12 cellular contexts compared by ENCODE assay signal in genomic region chr13:41428155-41428554, GRCh38. TPM values are rescaled to one million over a fixed set of nuclear protein-coding genes. Genes with fewer than 3 reads are reported as not detected.
DNase-seq lines count a peak whose midpoint lies in the region; ATAC-seq, FAIRE-seq and TF ChIP-seq lines count a peak whose summit lies in the region.
"Had no signal": no experiment of that assay in that cellular context is flagged by ENCODE, and none has a peak within 500 bp of the region (broad histone marks: within the 10 kb centered on the region; RNA-seq: fewer than 3 reads in every experiment).

No MANE protein-coding gene starts in this region.

- H3K4me1 Mint-ChIP-seq in T-helper 17 cell, result peaks cover 10% of the 10 kb centered on the region
- peaks cover 4 to 14% (median 7%) of the 10 kb centered on the region in 4 donors for H3K4me1 Mint-ChIP-seq in naive thymus-derived CD8-positive, alpha-beta T cell

- peak overlapping the region; percentile 79 for H3K4me3 Mint-ChIP-seq in T-helper 17 cell
- peak overlapping the region; percentile 39 to 88 (median 72) for H3K4me3 Mint-ChIP-seq in naive thymus-derived CD8-positive, alpha-beta T cell
- H3K4me3 Mint-ChIP-seq: type B pancreatic cell had no signal

- POLR2A ChIA-PET in A549 (lab: Yijun Ruan, JAX), result no interaction called here
- POLR2A ChIA-PET in naive thymus-derived CD8-positive, alpha-beta T cell (lab: Charles Lee), result no interaction called here

- no peak for DNase-seq in A549 (ENCODE audit: low read depth in 1 of 2, low spot score in 1 of 2)
- DNase-seq in T-helper 17 cell, result peak; percentile 17 to 32 (median 21)
- no peak for DNase-seq in choroid plexus epithelial cell (ENCODE audit: low read depth)
- DNase-seq in naive thymus-derived CD8-positive, alpha-beta T cell, result peak; percentile 18 to 83 (median 58)
- DNase-seq in DMS79 treated with DMSO at 0.1 percent for 48 hours (lab: John Stamatoyannopoulos, UW), result no peak
- no peak for DNase-seq in mucosa of gallbladder (ENCODE audit: low spot score)
- DNase-seq in DMS153 (lab: John Stamatoyannopoulos, UW), result no peak
- DNase-seq: DND-41 had no signal

- TF ChIP-seq EP300 in A549 (IDR thresholded peaks at IDR 0.05), result no peak

- H3K9me3 ChIP-seq in A549 (no peaks in the 10 kb centered on the region), T-helper 17 cell (ENCODE audit: control insufficient read depth, low read length, poor library complexity, severe bottlenecking) (no peaks in the 10 kb centered on the region)

- peak overlapping the region; percentile 80 for H3K4me2 ChIP-seq in A549
- H3K4me2 ChIP-seq: KMS-11 had no signal

- ATAC-seq in A549, result peak; percentile 62 to 73; a peak in 5 of 6 replicates
- ATAC-seq in T-helper 17 cell, result peak; percentile 77
- peak; percentile 97 to 98 for ATAC-seq in naive thymus-derived CD8-positive, alpha-beta T cell
- ATAC-seq in HG03442 (IDR thresholded peaks at IDR 0.05; ENCODE audit: unreplicated experiment), result no peak

- H3K9me3 Mint-ChIP-seq in naive thymus-derived CD8-positive, alpha-beta T cell, result peaks cover 0 to 2% (median 0%) of the 10 kb centered on the region in 9 donors

- H3K27ac ChIP-seq in A549, result peak overlapping the region in 1 of 2 experiments; percentile 41; a peak in 2 of 6 replicates
- H3K27ac ChIP-seq: KMS-11 had no signal

- H3K27me3 Mint-ChIP-seq in T-helper 17 cell, result peaks cover 17% of the 10 kb centered on the region
- peaks cover 0 to 4% (median 0%) of the 10 kb centered on the region in 5 donors for H3K27me3 Mint-ChIP-seq in naive thymus-derived CD8-positive, alpha-beta T cell

- TF ChIP-seq CTCF in A549 (IDR thresholded peaks at IDR 0.05) (peak; percentile 36; the same call in 2 of the 3 replicates), choroid plexus epithelial cell (conservative IDR thresholded peaks at IDR 0.05; ENCODE audit: low read depth, low read length) (peak; percentile 58)

- no peak for FAIRE-seq in A549 (lab: Jason Lieb, UNC)
- FAIRE-seq: endometrium had no signal

- peak; percentile 34 to 56 for TF ChIP-seq RAD21 in A549 (conservative IDR thresholded peaks at IDR 0.05 in 1 of 2, IDR thresholded peaks at IDR 0.05 in 1 of 2)

- H3K4me1 ChIP-seq in A549, result no peaks in the 10 kb centered on the region

- CTCF ChIA-PET in A549 (lab: Yijun Ruan, JAX), result interaction anchor here (0.9 kb wide), 1 partner anchor 222 kb away, joined by 5 read pairs; no protein-coding TSS in a partner anchor

- no peaks in the 10 kb centered on the region for H3K36me3 Mint-ChIP-seq in T-helper 17 cell (ENCODE audit: low read depth)
- no peaks in the 10 kb centered on the region for H3K36me3 Mint-ChIP-seq in naive thymus-derived CD8-positive, alpha-beta T cell

- H3K4me3 ChIP-seq in A549 (peak overlapping the region; percentile 42), choroid plexus epithelial cell (ENCODE audit: low read depth, low read length) (peak overlapping the region; percentile 39)

- WGBS in A549 (ENCODE audit: missing lambda C conversion rate), result 20% methylated on average over 2 of the region's 32 CpGs

- no peak overlapping the region for H3K27ac Mint-ChIP-seq in T-helper 17 cell
- H3K27ac Mint-ChIP-seq in naive thymus-derived CD8-positive, alpha-beta T cell, result peak overlapping the region in 3 of 10 donors; percentile 19 to 62 (median 59)
- H3K27ac Mint-ChIP-seq: type B pancreatic cell had no signal

- TF ChIP-seq POLR2A in A549 (IDR thresholded peaks at IDR 0.05; ENCODE audit: low read length), result no peak

TF ChIP-seq in A549, 52 proteins besides CTCF, POLR2A, EP300 and RAD21:
- TF ChIP-seq SMC3 (IDR thresholded peaks at IDR 0.05) (peak; percentile 28; the same call in 1 of the 3 replicates), BHLHE40 (IDR thresholded peaks at IDR 0.05; ENCODE audit: low read depth, low read length) (no peak), KDM5A (IDR thresholded peaks at IDR 0.05) (peak; percentile 23; the same call in 1 of the 2 replicates)

RNA-seq across cellular contexts. Expression of gene RGCC, which starts 29.2 kb away (rescaled TPM):
- polyA plus RNA-seq in A549 (2011; rRNA removed) (1.3 and 2.2 TPM in 2 replicates), A549 (2017; fragmentation: RNase III; extraction: RNeasy Plus Mini Kit Qiagen cat#74134 plus additional on column Dnase treatment) (0.24 to 0.46 TPM (median 0.43 TPM) in 3 replicates)
- polyA plus RNA-seq in A549 (2012; cell fraction: cytosol; rRNA removed), result 0.73 and 0.75 TPM in 2 replicates
- polyA plus RNA-seq in A549 (2012; cell fraction: nucleus; rRNA removed), result 0.65 and 0.70 TPM in 2 replicates
- 0.49 and 0.62 TPM in 2 replicates for polyA minus RNA-seq in A549 (2011; rRNA and poly(A)+ RNA removed)
- total RNA-seq in T-helper 17 cell (100 to 1,000 TPM; 283 to 548 TPM), mucosa of gallbladder (38.8 TPM)
- total RNA-seq in naive thymus-derived CD8-positive, alpha-beta T cell, result 100 to 1,000 TPM; 117 to 122 TPM
- 100 to 1,000 TPM in 1 of 3 donors, 10 to 100 TPM in 2; 84.8 to 193 (median 97.2) TPM for polyA plus RNA-seq in naive thymus-derived CD8-positive, alpha-beta T cell

Comparison
In these comparisons a context has a peak if more than half of its experiments do, and no peak if none do; other contexts are left out.
1. DNase-seq: peak in T-helper 17 cell (3 of 3) and naive thymus-derived CD8-positive, alpha-beta T cell (10 of 10); none in A549 (0 of 2), choroid plexus epithelial cell (single experiment), DMS79 treated with DMSO at 0.1 percent for 48 hours (single experiment), mucosa of gallbladder (single experiment) and DMS153 (single experiment).